8 cellular contexts compared by ENCODE assay signal in genomic region chr9:470795-471194, GRCh38. TPM values are rescaled to one million over a fixed set of nuclear protein-coding genes. Genes with fewer than 3 reads are reported as not detected.
DNase-seq lines count a peak whose midpoint lies in the region; ATAC-seq, FAIRE-seq and TF ChIP-seq lines count a peak whose summit lies in the region.

No MANE protein-coding gene starts in this region.

- H3K36me3 ChIP-seq in astrocyte (ENCODE audit: insufficient read depth, low read length) (no peaks in the 10 kb centered on the region), lung (ENCODE audit: control insufficient read depth in 2 of 2, insufficient read depth in 2 of 2, low read length in 2 of 2) (no peaks in the 10 kb centered on the region)

- H3K79me2 ChIP-seq in astrocyte (ENCODE audit: insufficient read depth, low read length), result no peaks in the 10 kb centered on the region

- DNase-seq in activated naive CD4-positive, alpha-beta T cell treated with anti-CD3 and anti-CD28 coated beads, Interleukin-2, amount 10 ng/mL, durations not matched to agents 7 days and 5 days, result no peak
- DNase-seq in activated naive CD4-positive, alpha-beta T cell treated with anti-CD3 and anti-CD28 coated beads, Interleukin-2, amount 50 U/mL, for 16 hours, result no peak
- DNase-seq in astrocyte (ENCODE audit: low read depth), result no peak
- no peak for DNase-seq in lung (ENCODE audit: low spot score)
- no peak for DNase-seq in type B pancreatic cell (ENCODE audit: extremely low spot score, unreplicated experiment)
- DNase-seq in SHP77 (lab: John Stamatoyannopoulos, UW), result no peak
- DNase-seq in SW480 (ENCODE audit: low spot score), result no peak

- H3K27me3 Mint-ChIP-seq in activated naive CD4-positive, alpha-beta T cell treated with anti-CD3 and anti-CD28 coated beads, Interleukin-2, amount 10 ng/mL, durations not matched to agents 7 days and 5 days, result no peaks in the 10 kb centered on the region
- H3K27me3 Mint-ChIP-seq in astrocyte (ENCODE audit: low read depth, unreplicated experiment) (no peaks in the 10 kb centered on the region), type B pancreatic cell (no peaks in the 10 kb centered on the region)

- no peaks in the 10 kb centered on the region for H3K9me3 ChIP-seq in astrocyte (ENCODE audit: insufficient read depth, low read depth, low read length)
- no peaks in the 10 kb centered on the region for H3K9me3 ChIP-seq in lung (ENCODE audit: control insufficient read depth in 2 of 2, insufficient read depth in 1 of 2, low read length in 1 of 2)

- H3K4me1 ChIP-seq in astrocyte (ENCODE audit: insufficient read depth, low read length), result peaks cover 5% of the 10 kb centered on the region
- H3K4me1 ChIP-seq in lung (ENCODE audit: control insufficient read depth in 2 of 2, insufficient read depth in 2 of 2, low read length in 2 of 2), result peaks cover 0 to 5% of the 10 kb centered on the region in 2 donors

- H3K27ac Mint-ChIP-seq in activated naive CD4-positive, alpha-beta T cell treated with anti-CD3 and anti-CD28 coated beads, Interleukin-2, amount 10 ng/mL, durations not matched to agents 7 days and 5 days, result peak overlapping the region; percentile 93
- H3K27ac Mint-ChIP-seq in astrocyte (ENCODE audit: unreplicated experiment) (peak overlapping the region; percentile 51), type B pancreatic cell (peak overlapping the region; percentile 92)

- peak overlapping the region; percentile 93 for H2AFZ ChIP-seq in astrocyte (ENCODE audit: low read depth, low read length)

- TF ChIP-seq CTCF in astrocyte (IDR thresholded peaks at IDR 0.05; ENCODE audit: insufficient read depth, low read depth, low read length), result no peak
- TF ChIP-seq CTCF in lung (IDR thresholded peaks at IDR 0.05; ENCODE audit: control extremely low read depth, extremely low read depth), result no peak
- TF ChIP-seq CTCF in type B pancreatic cell (conservative IDR thresholded peaks at IDR 0.05), result no peak

- H3K4me3 ChIP-seq in astrocyte (ENCODE audit: insufficient read depth, low read depth, low read length), result peak overlapping the region; percentile 73
- peak overlapping the region; percentile 9 for H3K4me3 ChIP-seq in lung

- peaks cover 32% of the 10 kb centered on the region for H3K4me1 Mint-ChIP-seq in activated naive CD4-positive, alpha-beta T cell treated with anti-CD3 and anti-CD28 coated beads, Interleukin-2, amount 10 ng/mL, durations not matched to agents 7 days and 5 days
- H3K4me1 Mint-ChIP-seq in astrocyte (ENCODE audit: low read depth, unreplicated experiment) (peaks cover 19% of the 10 kb centered on the region), type B pancreatic cell (ENCODE audit: unreplicated experiment) (peaks cover 20% of the 10 kb centered on the region)

- H3K27me3 ChIP-seq in astrocyte (ENCODE audit: insufficient read depth, low read length) (no peaks in the 10 kb centered on the region), lung (ENCODE audit: control insufficient read depth, insufficient read depth) (no peaks in the 10 kb centered on the region)

- peak overlapping the region; percentile 86 for H3K4me2 ChIP-seq in astrocyte (ENCODE audit: low read length)

- no peaks in the 10 kb centered on the region for H3K9me3 Mint-ChIP-seq in activated naive CD4-positive, alpha-beta T cell treated with anti-CD3 and anti-CD28 coated beads, Interleukin-2, amount 10 ng/mL, durations not matched to agents 7 days and 5 days
- H3K9me3 Mint-ChIP-seq in astrocyte (ENCODE audit: unreplicated experiment), result no peaks in the 10 kb centered on the region
- H3K9me3 Mint-ChIP-seq in type B pancreatic cell, result no peaks in the 10 kb centered on the region

- no peaks in the 10 kb centered on the region for H4K20me1 ChIP-seq in astrocyte (ENCODE audit: insufficient read depth, low read length)

- 23 to 35% methylated on average over 1 of the region's 1 CpG for WGBS in lung, 2 donors

- H3K9ac ChIP-seq in astrocyte (ENCODE audit: low read length), result peak overlapping the region; percentile 52

- CTCF ChIA-PET in activated naive CD4-positive, alpha-beta T cell treated with anti-CD3 and anti-CD28 coated beads, Interleukin-2, amount 10 ng/mL, durations not matched to agents 7 days and 5 days (lab: Charles Lee), result interaction anchor here (1.0 to 1.5 kb wide), 3 partner anchors 8 to 539 kb away, joined by 3 to 4 read pairs (median 3); partner anchors contain the start of gene KANK1

- H3K36me3 Mint-ChIP-seq in activated naive CD4-positive, alpha-beta T cell treated with anti-CD3 and anti-CD28 coated beads, Interleukin-2, amount 10 ng/mL, durations not matched to agents 7 days and 5 days, result peaks cover 8% of the 10 kb centered on the region
- H3K36me3 Mint-ChIP-seq in astrocyte (ENCODE audit: low read depth, unreplicated experiment), result no peaks in the 10 kb centered on the region
- H3K36me3 Mint-ChIP-seq in type B pancreatic cell, result peaks cover 9% of the 10 kb centered on the region

- peak overlapping the region; percentile 92 for H3K4me3 Mint-ChIP-seq in activated naive CD4-positive, alpha-beta T cell treated with anti-CD3 and anti-CD28 coated beads, Interleukin-2, amount 10 ng/mL, durations not matched to agents 7 days and 5 days
- H3K4me3 Mint-ChIP-seq in astrocyte (ENCODE audit: unreplicated experiment) (peak overlapping the region; percentile 93), type B pancreatic cell (peak overlapping the region; percentile 98)

- ATAC-seq in lung (ENCODE audit: insufficient read depth, low FRiP score) (no peak), GM21423 (IDR thresholded peaks at IDR 0.05; ENCODE audit: unreplicated experiment) (no peak)

- no peak overlapping the region for H3K27ac ChIP-seq in astrocyte (ENCODE audit: low read depth, low read length)
- peak overlapping the region in 1 of 2 donors; percentile 78 for H3K27ac ChIP-seq in lung (ENCODE audit: low read depth in 1 of 2, low read length in 1 of 2)

- FAIRE-seq in astrocyte (lab: Jason Lieb, UNC), result no peak

RNA-seq across cellular contexts. Expression of gene KANK1, which starts 33.7 kb away (rescaled TPM):
- total RNA-seq in astrocyte (22.7 and 23.4 TPM in 2 replicates), lung (10 to 100 TPM; 30.2 to 30.3 TPM), type B pancreatic cell (ENCODE audit: low replicate concordance) (54.6 and 68.3 TPM in 2 replicates)
- polyA plus RNA-seq in lung, result 10 to 100 TPM; 15.8 to 23.7 TPM
